7 cellular contexts compared by ENCODE assay signal in the genomic region with DNA sequence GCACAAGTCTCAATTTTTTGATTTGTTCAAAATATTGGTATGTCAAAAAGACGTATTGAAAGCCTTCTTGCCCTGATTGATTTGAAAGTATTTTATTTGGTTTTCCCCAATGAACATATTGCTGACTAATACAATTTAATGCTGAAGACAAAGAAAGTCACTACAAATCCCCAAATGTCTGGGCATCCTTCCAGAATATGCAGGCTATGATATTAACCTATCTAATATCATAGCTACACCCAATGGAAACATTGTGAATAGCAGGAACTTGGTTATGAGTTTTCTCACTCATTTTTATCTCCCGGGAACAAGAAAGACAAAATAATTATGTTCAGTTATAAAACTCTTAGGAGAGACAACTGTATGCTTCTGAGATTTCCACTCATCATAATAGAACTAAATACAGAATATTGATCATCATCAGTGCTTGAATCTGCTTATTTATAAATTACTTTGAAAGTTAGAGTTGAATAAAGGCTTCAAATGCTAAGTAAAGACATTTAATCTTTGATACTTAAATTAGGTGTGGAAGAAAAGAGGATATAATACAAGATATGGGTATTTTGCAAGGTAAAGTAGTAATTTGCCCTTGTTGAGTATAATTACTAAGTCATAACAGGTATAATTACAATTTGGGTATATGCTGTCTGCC.
A peak's percentile ranks its signal among the peaks of the same experiment; 100 is the strongest.
DNase-seq lines count a peak whose midpoint lies in the region; ATAC-seq, FAIRE-seq and TF ChIP-seq lines count a peak whose summit lies in the region.

No MANE protein-coding gene starts in this region.

- 60 to 64% methylated on average over 2 of the region's 2 CpGs for WGBS in thyroid gland, 2 donors

- H3K4me3 ChIP-seq in HEK293 (ENCODE audit: low read depth, low read length) (no peak overlapping the region), thyroid gland (replicated peaks in 1 of 3) (no peak overlapping the region)

- intact Hi-C loops in thyroid gland (cut with DNase I) = loop anchor here (10.0 kb wide), 1 partner anchor 250 kb away; no protein-coding TSS in a partner anchor

- H3K27ac ChIP-seq in HEK293 (ENCODE audit: extremely low read depth, low read depth, low read length) (no peak overlapping the region), thyroid gland (no peak overlapping the region)

- H3K4me1 ChIP-seq in HEK293 (ENCODE audit: control insufficient read depth, insufficient read depth, low read length) = 0 out of 2 replicates have a peak, but pooled peaks cover under 1% of the 10 kb centered on the region
- peaks cover 8 to 17% of the 10 kb centered on the region in 2 donors for H3K4me1 ChIP-seq in thyroid gland

- POLR2A ChIA-PET in HEK293 (lab: Yijun Ruan, JAX) = no interaction called here

- no peak for ATAC-seq in HG03571 (IDR thresholded peaks at IDR 0.05; ENCODE audit: unreplicated experiment)

- H3K27me3 ChIP-seq in thyroid gland = no peaks in the 10 kb centered on the region

- H3K36me3 ChIP-seq in HEK293 (ENCODE audit: control insufficient read depth in 2 of 2, insufficient read depth in 1 of 2, low read length in 2 of 2) (no peaks in the 10 kb centered on the region), thyroid gland (no peaks in the 10 kb centered on the region)

- DNase-seq in RCC 7860 (ENCODE audit: low spot score) (peak; percentile 35), glomerular visceral epithelial cell (ENCODE audit: extremely low spot score) (peak; percentile 73), thyroid gland (peak in 1 of 2 donors; percentile 8), activated gamma-delta T cell treated with Interleukin-2 at 50 U/mL for 16 hours (no peak)
- no peak for DNase-seq in activated CD8-positive, alpha-beta memory T cell treated with anti-CD3 and anti-CD28 coated beads, Interleukin-2, amount 50 U/mL, for 48 hours

- peak; percentile 46 for FAIRE-seq in RCC 7860 (lab: Jason Lieb, UNC)

- TF ChIP-seq CTCF in HEK293 (tag by site-specific recombination; IDR thresholded peaks at IDR 0.05) (no peak), thyroid gland (IDR thresholded peaks at IDR 0.05) (peak in 5 of 6 experiments; percentile 21 to 78 (median 62))

- CTCF ChIA-PET in HEK293 (lab: Yijun Ruan, JAX) = interaction anchor here (0.5 kb wide), 1 partner anchor 1116 kb away, joined by 6 read pairs; no protein-coding TSS in a partner anchor

- H3K9me3 ChIP-seq in HEK293 (ENCODE audit: control insufficient read depth, insufficient read depth, low read depth, low read length) = no peaks in the 10 kb centered on the region
- no peaks in the 10 kb centered on the region for H3K9me3 ChIP-seq in thyroid gland

- no peak for TF ChIP-seq POLR2A in thyroid gland (IDR thresholded peaks at IDR 0.05)

TF ChIP-seq in HEK293, 187 proteins besides CTCF, POLR2A, EP300 and RAD21:
- no peak for TF ChIP-seq ZNF341 (tag by site-specific recombination; IDR thresholded peaks at IDR 0.05; ENCODE audit: low read depth)
- no peak for TF ChIP-seq ZIC2 (tag by site-specific recombination; IDR thresholded peaks at IDR 0.05)
- TF ChIP-seq SP2 (tag by site-specific recombination; IDR thresholded peaks at IDR 0.05) = no peak
- no peak for TF ChIP-seq EGR2 (tag by site-specific recombination; IDR thresholded peaks at IDR 0.05; ENCODE audit: low read depth)
- no peak for TF ChIP-seq ZNF560 (tag by site-specific recombination; IDR thresholded peaks at IDR 0.05; ENCODE audit: borderline replicate concordance)
- TF ChIP-seq MZF1 (tag by site-specific recombination; IDR thresholded peaks at IDR 0.05; ENCODE audit: borderline replicate concordance) = peak; percentile 56; the same call in 1 of the 2 replicates
- no peak for TF ChIP-seq ZNF157 (tag by site-specific recombination; IDR thresholded peaks at IDR 0.05)
- no peak for TF ChIP-seq ZNF211 (tag by site-specific recombination; IDR thresholded peaks at IDR 0.05; ENCODE audit: low read depth)
- no peak for TF ChIP-seq KLF10 (tag by site-specific recombination; IDR thresholded peaks at IDR 0.05)
- no peak for TF ChIP-seq GLIS1 (tag by site-specific recombination; IDR thresholded peaks at IDR 0.05)
- TF ChIP-seq PBX3 (CRISPR knock-in tag; IDR thresholded peaks at IDR 0.05) = no peak
- no peak for TF ChIP-seq ZNF239 (tag by site-specific recombination; IDR thresholded peaks at IDR 0.05)
- TF ChIP-seq, protein P1, sequence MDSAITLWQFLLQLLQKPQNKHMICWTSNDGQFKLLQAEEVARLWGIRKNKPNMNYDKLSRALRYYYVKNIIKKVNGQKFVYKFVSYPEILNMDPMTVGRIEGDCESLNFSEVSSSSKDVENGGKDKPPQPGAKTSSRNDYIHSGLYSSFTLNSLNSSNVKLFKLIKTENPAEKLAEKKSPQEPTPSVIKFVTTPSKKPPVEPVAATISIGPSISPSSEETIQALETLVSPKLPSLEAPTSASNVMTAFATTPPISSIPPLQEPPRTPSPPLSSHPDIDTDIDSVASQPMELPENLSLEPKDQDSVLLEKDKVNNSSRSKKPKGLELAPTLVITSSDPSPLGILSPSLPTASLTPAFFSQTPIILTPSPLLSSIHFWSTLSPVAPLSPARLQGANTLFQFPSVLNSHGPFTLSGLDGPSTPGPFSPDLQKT (IDR thresholded peaks at IDR 0.05; ENCODE audit: borderline replicate concordance, low read depth, low read length) = no peak
- peak; percentile 55 for TF ChIP-seq ZNF654 (tag by site-specific recombination; IDR thresholded peaks at IDR 0.05; ENCODE audit: low read depth)

Comparison
In these comparisons a context has a peak if more than half of its experiments do, and no peak if none do; other contexts are left out.
1. DNase-seq: peak in RCC 7860 (single experiment) and glomerular visceral epithelial cell (single experiment); none in activated CD8-positive, alpha-beta memory T cell treated with anti-CD3 and anti-CD28 coated beads, Interleukin-2, amount 50 U/mL, for 48 hours (single experiment) and activated gamma-delta T cell treated with Interleukin-2 at 50 U/mL for 16 hours (single experiment).